1 cellular context compared by ENCODE assay signal in genomic region chr18:79943608-79944125, GRCh38.
TF ChIP-seq lines count a peak whose summit lies in the region.

No MANE protein-coding gene starts in this region.

TF ChIP-seq in SK-N-SH, 30 proteins besides CTCF, POLR2A, EP300 and RAD21 (continued from another document):
- TF ChIP-seq USF1 (IDR thresholded peaks at IDR 0.05; ENCODE audit: borderline replicate concordance, low read depth) (no peak), RFX5 (IDR thresholded peaks at IDR 0.05; ENCODE audit: low read length) (no peak)
